In genomic region chr6:114796576-114796975, GRCh38 we compare ENCODE assay signal across 33 cellular contexts.
"Had no signal": no experiment of that assay in that cellular context is flagged by ENCODE, and none has a peak within 500 bp of the region (broad histone marks: within the 10 kb centered on the region; RNA-seq: fewer than 3 reads in every experiment).

No MANE protein-coding gene starts in this region.

- H3K36me3 ChIP-seq: adrenal gland, esophagus squamous epithelium had no signal

- H3K36me3 Mint-ChIP-seq: activated CD4-positive, alpha-beta memory T cell treated with anti-CD3 and anti-CD28 coated beads for 36 hours; activated CD8-positive, alpha-beta memory T cell treated with anti-CD3 and anti-CD28 coated beads, Interleukin-2, amount 10 ng/mL, durations not matched to agents 7 days and 5 days; activated naive CD4-positive, alpha-beta T cell treated with anti-CD3 and anti-CD28 coated beads, Interleukin-2, amount 50 U/mL, for 24 hours; activated naive CD8-positive, alpha-beta T cell treated with anti-CD3 and anti-CD28 coated beads for 36 hours had no signal

- H3K4me3 ChIP-seq: adrenal gland, body of pancreas, esophagus squamous epithelium had no signal

- H3K27ac ChIP-seq: adrenal gland, body of pancreas, epithelial cell of prostate, esophagus squamous epithelium had no signal

- H3K9me3 ChIP-seq: adrenal gland, body of pancreas, esophagus squamous epithelium had no signal

- H3K4me3 Mint-ChIP-seq: activated CD4-positive, alpha-beta memory T cell treated with anti-CD3 and anti-CD28 coated beads for 36 hours; activated CD4-positive, alpha-beta T cell treated with anti-CD3 and anti-CD28 coated beads for 36 hours; activated CD4-positive, alpha-beta T cell treated with anti-CD3 and anti-CD28 coated beads, Interleukin-2, amount 10 ng/mL, durations not matched to agents 24 days and 14 days; activated CD8-positive, alpha-beta memory T cell treated with anti-CD3 and anti-CD28 coated beads, Interleukin-2, amount 10 ng/mL, durations not matched to agents 7 days and 5 days; activated CD8-positive, alpha-beta T cell treated with anti-CD3 and anti-CD28 coated beads, Interleukin-2, amount 10 ng/mL, durations not matched to agents 7 days and 5 days; activated naive CD4-positive, alpha-beta T cell treated with anti-CD3 and anti-CD28 coated beads for 36 hours; activated naive CD4-positive, alpha-beta T cell treated with anti-CD3 and anti-CD28 coated beads, Interleukin-2, amount 50 U/mL, for 24 hours; activated naive CD8-positive, alpha-beta T cell treated with anti-CD3 and anti-CD28 coated beads for 36 hours; activated naive CD8-positive, alpha-beta T cell treated with anti-CD3 and anti-CD28 coated beads, Interleukin-2, amount 50 U/mL, for 24 hours; activated T-helper 1 cell treated with anti-CD3 and anti-CD28 coated beads, Interleukin-12 subunit alpha, Interleukin-12 subunit beta, Interleukin-2, Interleukin-4 antibody, amounts not matched to agents 30 ng/mL and 10 ng/mL and 1 ng/mL, durations not matched to agents 14 hours and 24 hours and 36 hours; T-helper 17 cell; T-helper 2 cell treated with Interferon-gamma antibody and Interleukin-4, amounts not matched to agents 5 μg/mL and 100 μg/mL, for 36 hours had no signal

- H3K9me3 Mint-ChIP-seq: activated CD4-positive, alpha-beta T cell treated with anti-CD3 and anti-CD28 coated beads, Interleukin-2, amount 10 ng/mL, durations not matched to agents 24 days and 14 days; activated naive CD4-positive, alpha-beta T cell treated with anti-CD3 and anti-CD28 coated beads, Interleukin-2, amount 50 U/mL, for 24 hours; activated naive CD8-positive, alpha-beta T cell treated with anti-CD3 and anti-CD28 coated beads, Interleukin-2, amount 50 U/mL, for 24 hours; activated T-helper 1 cell treated with anti-CD3 and anti-CD28 coated beads, Interleukin-12 subunit alpha, Interleukin-12 subunit beta, Interleukin-2, Interleukin-4 antibody, amounts not matched to agents 30 ng/mL and 10 ng/mL and 1 ng/mL, durations not matched to agents 14 hours and 24 hours and 36 hours; activated T-helper 2 cell treated with anti-CD3 and anti-CD28 coated beads, Interferon-gamma antibody, Interleukin-2, Interleukin-4, amounts not matched to agents 10 μg/mL and 5 μg/mL and 100 μg/mL, durations not matched to agents 14 hours and 24 hours and 36 hours; T-helper 2 cell treated with Interferon-gamma antibody and Interleukin-4, amounts not matched to agents 5 μg/mL and 100 μg/mL, for 36 hours had no signal

- H3K4me1 Mint-ChIP-seq: activated CD4-positive, alpha-beta T cell treated with anti-CD3 and anti-CD28 coated beads for 36 hours; activated CD4-positive, alpha-beta T cell treated with anti-CD3 and anti-CD28 coated beads, Interleukin-2, amount 10 ng/mL, durations not matched to agents 24 days and 14 days; activated CD8-positive, alpha-beta memory T cell treated with anti-CD3 and anti-CD28 coated beads, Interleukin-2, amount 10 ng/mL, durations not matched to agents 7 days and 5 days; activated naive CD4-positive, alpha-beta T cell treated with anti-CD3 and anti-CD28 coated beads, Interleukin-2, amount 50 U/mL, for 24 hours; activated naive CD8-positive, alpha-beta T cell treated with anti-CD3 and anti-CD28 coated beads for 36 hours; activated naive CD8-positive, alpha-beta T cell treated with anti-CD3 and anti-CD28 coated beads, Interleukin-2, amount 50 U/mL, for 24 hours; T-helper 17 cell had no signal

- FAIRE-seq: colon, endometrium, endothelial cell of umbilical vein had no signal

- H3K27me3 Mint-ChIP-seq: activated CD4-positive, alpha-beta memory T cell treated with anti-CD3 and anti-CD28 coated beads for 36 hours; activated CD4-positive, alpha-beta T cell treated with anti-CD3 and anti-CD28 coated beads for 36 hours; activated CD4-positive, alpha-beta T cell treated with anti-CD3 and anti-CD28 coated beads, Interleukin-2, amount 10 ng/mL, durations not matched to agents 24 days and 14 days; activated CD8-positive, alpha-beta memory T cell treated with anti-CD3 and anti-CD28 coated beads, Interleukin-2, amount 10 ng/mL, durations not matched to agents 7 days and 5 days; activated naive CD4-positive, alpha-beta T cell treated with anti-CD3 and anti-CD28 coated beads, Interleukin-2, amount 50 U/mL, for 24 hours; activated naive CD8-positive, alpha-beta T cell treated with anti-CD3 and anti-CD28 coated beads for 36 hours; activated naive CD8-positive, alpha-beta T cell treated with anti-CD3 and anti-CD28 coated beads, Interleukin-2, amount 50 U/mL, for 24 hours; T-helper 17 cell had no signal

- DNase-seq: activated CD4-positive, alpha-beta memory T cell treated with anti-CD3 and anti-CD28 coated beads for 36 hours; activated CD4-positive, alpha-beta T cell treated with anti-CD3 and anti-CD28 coated beads for 36 hours; activated CD4-positive, alpha-beta T cell treated with anti-CD3 and anti-CD28 coated beads, Interleukin-2, amount 10 ng/mL, durations not matched to agents 24 days and 14 days; activated CD4-positive, CD25-positive, alpha-beta regulatory T cell; activated CD4-positive, CD25-positive, alpha-beta regulatory T cell treated with anti-CD3 and anti-CD28 coated beads, Interleukin-2, amount 50 U/mL, for 72 hours; activated CD8-positive, alpha-beta memory T cell treated with anti-CD3 and anti-CD28 coated beads, Interleukin-2, amount 10 ng/mL, durations not matched to agents 7 days and 5 days; activated CD8-positive, alpha-beta memory T cell treated with anti-CD3 and anti-CD28 coated beads, Interleukin-2, amount 50 U/mL, for 4 hours; activated CD8-positive, alpha-beta T cell treated with anti-CD3 and anti-CD28 coated beads, Interleukin-2, amount 10 ng/mL, durations not matched to agents 7 days and 5 days; activated effector memory CD4-positive, alpha-beta T cell treated with anti-CD3 and anti-CD28 coated beads, Interleukin-2, amount 50 U/mL, for 16 hours; activated naive CD4-positive, alpha-beta T cell treated with anti-CD3 and anti-CD28 coated beads for 36 hours; activated naive CD8-positive, alpha-beta T cell treated with anti-CD3 and anti-CD28 coated beads for 36 hours; activated naive CD8-positive, alpha-beta T cell treated with anti-CD3 and anti-CD28 coated beads, Interleukin-2, amount 50 U/mL, for 24 hours; activated T-cell treated with anti-CD3 and anti-CD28 coated beads, Interleukin-2, amount 50 U/mL, for 1 hour; activated T-cell treated with anti-CD3 and anti-CD28 coated beads, Interleukin-2, amount 50 U/mL, for 48 hours; adrenal gland; amygdala; aorta; body of pancreas; caudate nucleus; effector CD8-positive, alpha-beta T cell; esophagus squamous epithelium; foreskin melanocyte; T-helper 1 cell; T-helper 17 cell; T1000 had no signal

- H3K27me3 ChIP-seq: adrenal gland, body of pancreas, esophagus squamous epithelium had no signal

- ATAC-seq: activated CD4-positive, alpha-beta T cell treated with anti-CD3 and anti-CD28 coated beads for 36 hours; activated CD8-positive, alpha-beta memory T cell treated with anti-CD3 and anti-CD28 coated beads, Interleukin-2, amount 10 ng/mL, durations not matched to agents 7 days and 5 days; activated CD8-positive, alpha-beta T cell treated with anti-CD3 and anti-CD28 coated beads, Interleukin-2, amount 10 ng/mL, durations not matched to agents 7 days and 5 days; activated naive CD8-positive, alpha-beta T cell treated with anti-CD3 and anti-CD28 coated beads, Interleukin-2, amount 50 U/mL, for 24 hours; body of pancreas; T-helper 17 cell had no signal

- H3K4me1 ChIP-seq: adrenal gland, body of pancreas, esophagus squamous epithelium had no signal

- H3K27ac Mint-ChIP-seq: activated CD4-positive, alpha-beta memory T cell treated with anti-CD3 and anti-CD28 coated beads for 36 hours; activated CD4-positive, alpha-beta T cell treated with anti-CD3 and anti-CD28 coated beads for 36 hours; activated CD4-positive, alpha-beta T cell treated with anti-CD3 and anti-CD28 coated beads, Interleukin-2, amount 10 ng/mL, durations not matched to agents 24 days and 14 days; activated CD8-positive, alpha-beta memory T cell treated with anti-CD3 and anti-CD28 coated beads, Interleukin-2, amount 10 ng/mL, durations not matched to agents 7 days and 5 days; activated CD8-positive, alpha-beta T cell treated with anti-CD3 and anti-CD28 coated beads, Interleukin-2, amount 10 ng/mL, durations not matched to agents 7 days and 5 days; activated naive CD4-positive, alpha-beta T cell treated with anti-CD3 and anti-CD28 coated beads for 36 hours; activated naive CD4-positive, alpha-beta T cell treated with anti-CD3 and anti-CD28 coated beads, Interleukin-2, amount 50 U/mL, for 24 hours; activated naive CD8-positive, alpha-beta T cell treated with anti-CD3 and anti-CD28 coated beads for 36 hours; activated naive CD8-positive, alpha-beta T cell treated with anti-CD3 and anti-CD28 coated beads, Interleukin-2, amount 50 U/mL, for 24 hours; activated T-helper 1 cell treated with anti-CD3 and anti-CD28 coated beads, Interleukin-12 subunit alpha, Interleukin-12 subunit beta, Interleukin-2, Interleukin-4 antibody, amounts not matched to agents 30 ng/mL and 10 ng/mL and 1 ng/mL, durations not matched to agents 14 hours and 24 hours and 36 hours; activated T-helper 2 cell treated with anti-CD3 and anti-CD28 coated beads, Interferon-gamma antibody, Interleukin-2, Interleukin-4, amounts not matched to agents 10 μg/mL and 5 μg/mL and 100 μg/mL, durations not matched to agents 14 hours and 24 hours and 36 hours; T-helper 17 cell; T-helper 2 cell treated with Interferon-gamma antibody and Interleukin-4, amounts not matched to agents 5 μg/mL and 100 μg/mL, for 36 hours had no signal
